ENCODE assay signal across 8 cellular contexts in genomic region chr5:96868603-96869371, GRCh38.
A peak's percentile ranks its signal among the peaks of the same experiment; 100 is the strongest.
DNase-seq lines count a peak whose midpoint lies in the region; ATAC-seq and TF ChIP-seq lines count a peak whose summit lies in the region.

No MANE protein-coding gene starts in this region.

- DNase-seq in EH (ENCODE audit: low read depth) (peak; percentile 75), NCI-H526 treated with DMSO at 0.1 percent for 48 hours (lab: John Stamatoyannopoulos, UW) (peak; percentile 22), astrocyte of the spinal cord (ENCODE audit: low read depth, low spot score) (peak; percentile 75), iPS-NIHi11 (ENCODE audit: low spot score) (peak; percentile 60)
- no peak for DNase-seq in stimulated activated naive CD8-positive, alpha-beta T cell treated with anti-CD3 and anti-CD28 coated beads, Interleukin-15, Interleukin-2, amounts not matched to agents 100 U/mL and 50 U/mL, for 24 hours
- no peak for DNase-seq in activated CD4-positive, alpha-beta T cell treated with anti-CD3 and anti-CD28 coated beads for 1 hour

- H3K4me3 ChIP-seq in astrocyte of the spinal cord (ENCODE audit: low read depth, low read length) = no peak overlapping the region

- in situ Hi-C loops in astrocyte of the spinal cord (cut with HindIII; ENCODE audit: low sequenced_read_pairs) = no loop called here

- peak; percentile 74 for ATAC-seq in GM19372 (IDR thresholded peaks at IDR 0.05; ENCODE audit: low read depth, unreplicated experiment)
- peak; percentile 78 for ATAC-seq in HG03175 (IDR thresholded peaks at IDR 0.05; ENCODE audit: unreplicated experiment)
- ATAC-seq in stimulated activated naive CD8-positive, alpha-beta T cell treated with anti-CD3 and anti-CD28 coated beads, Interleukin-15, Interleukin-2, amounts not matched to agents 100 U/mL and 50 U/mL, for 24 hours = peak; percentile 83

- peak; percentile 100 for TF ChIP-seq CTCF in astrocyte of the spinal cord (IDR thresholded peaks at IDR 0.05; ENCODE audit: low read depth, low read length)

Comparison
In these comparisons a context has a peak if more than half of its experiments do, and no peak if none do; other contexts are left out.
1. DNase-seq: peak in EH (single experiment), NCI-H526 treated with DMSO at 0.1 percent for 48 hours (single experiment), astrocyte of the spinal cord (single experiment) and iPS-NIHi11 (single experiment); none in stimulated activated naive CD8-positive, alpha-beta T cell treated with anti-CD3 and anti-CD28 coated beads, Interleukin-15, Interleukin-2, amounts not matched to agents 100 U/mL and 50 U/mL, for 24 hours (single experiment) and activated CD4-positive, alpha-beta T cell treated with anti-CD3 and anti-CD28 coated beads for 1 hour (single experiment).
2. Peak in every context shown above with its lines, with median percentiles within 50 percentile points of each other: ATAC-seq.